17 cellular contexts compared by ENCODE assay signal in genomic region chr6:157792671-157793070, GRCh38. TPM values are rescaled to one million over a fixed set of nuclear protein-coding genes. Genes with fewer than 3 reads are reported as not detected.
DNase-seq lines count a peak whose midpoint lies in the region; FAIRE-seq and TF ChIP-seq lines count a peak whose summit lies in the region.
"Had no signal": no experiment of that assay in that cellular context is flagged by ENCODE, and none has a peak within 500 bp of the region (broad histone marks: within the 10 kb centered on the region; RNA-seq: fewer than 3 reads in every experiment).

No MANE protein-coding gene starts in this region.

- peak overlapping the region; percentile 14 for H3K4me3 Mint-ChIP-seq in astrocyte (ENCODE audit: unreplicated experiment)
- no peak overlapping the region for H3K4me3 Mint-ChIP-seq in endothelial cell (ENCODE audit: unreplicated experiment)
- H3K4me3 Mint-ChIP-seq: CD4-positive, alpha-beta memory T cell; HFFc6 had no signal

- H3K79me2 ChIP-seq in astrocyte (ENCODE audit: insufficient read depth, low read length) = no peaks in the 10 kb centered on the region

- H3K9me3 Mint-ChIP-seq in astrocyte (ENCODE audit: unreplicated experiment) (no peaks in the 10 kb centered on the region), endothelial cell (ENCODE audit: unreplicated experiment) (no peaks in the 10 kb centered on the region)
- H3K9me3 Mint-ChIP-seq: CD4-positive, alpha-beta memory T cell; HFFc6 had no signal

- no peak overlapping the region for H3K4me3 ChIP-seq in astrocyte (ENCODE audit: insufficient read depth, low read depth, low read length)
- H3K4me3 ChIP-seq in subcutaneous abdominal adipose tissue (ENCODE audit: low read depth in 1 of 5, low read length in 5 of 5) = no peak overlapping the region
- H3K4me3 ChIP-seq: HAP-1 had no signal

- H3K4me2 ChIP-seq in astrocyte (ENCODE audit: low read length) = no peak overlapping the region

- intact Hi-C loops in cardiac septum (cut with DNase I) = no loop called here

- H4K20me1 ChIP-seq in astrocyte (ENCODE audit: insufficient read depth, low read length) = no peaks in the 10 kb centered on the region

- no peak overlapping the region for H3K9ac ChIP-seq in astrocyte (ENCODE audit: low read length)
- no peak overlapping the region for H3K9ac ChIP-seq in subcutaneous abdominal adipose tissue (ENCODE audit: low read length in 5 of 5)

- H3K36me3 ChIP-seq in astrocyte (ENCODE audit: insufficient read depth, low read length) = no peaks in the 10 kb centered on the region
- no peaks in the 10 kb centered on the region for H3K36me3 ChIP-seq in subcutaneous abdominal adipose tissue (ENCODE audit: control insufficient read depth in 5 of 5, insufficient read depth in 5 of 5, low read length in 5 of 5)
- H3K36me3 ChIP-seq: HAP-1 had no signal

- H3K27ac Mint-ChIP-seq in astrocyte (ENCODE audit: unreplicated experiment) (no peak overlapping the region), endothelial cell (ENCODE audit: unreplicated experiment) (peak overlapping the region; percentile 84)
- H3K27ac Mint-ChIP-seq: CD4-positive, alpha-beta memory T cell; HFFc6 had no signal

- no peaks in the 10 kb centered on the region for H3K9me3 ChIP-seq in astrocyte (ENCODE audit: insufficient read depth, low read depth, low read length)
- H3K9me3 ChIP-seq in subcutaneous abdominal adipose tissue (ENCODE audit: control insufficient read depth in 5 of 5, low read length in 5 of 5) = peaks cover 0 to 2% (median 0%) of the 10 kb centered on the region in 5 donors
- H3K9me3 ChIP-seq: Caco-2, HAP-1 had no signal

- no peak overlapping the region for H2AFZ ChIP-seq in astrocyte (ENCODE audit: low read depth, low read length)

- no peak overlapping the region for H3K27ac ChIP-seq in astrocyte (ENCODE audit: low read depth, low read length)
- H3K27ac ChIP-seq in subcutaneous abdominal adipose tissue (ENCODE audit: low read depth, low read length) = peak overlapping the region; percentile 37

- H3K4me1 ChIP-seq in astrocyte (ENCODE audit: insufficient read depth, low read length) = no peaks in the 10 kb centered on the region
- H3K4me1 ChIP-seq in subcutaneous abdominal adipose tissue (ENCODE audit: control insufficient read depth in 5 of 5, insufficient read depth in 5 of 5, low read length in 5 of 5) = peaks cover 8 to 52% (median 37%) of the 10 kb centered on the region in 5 donors
- H3K4me1 ChIP-seq: Caco-2, HAP-1 had no signal

- H3K27me3 ChIP-seq in astrocyte (ENCODE audit: insufficient read depth, low read length) (no peaks in the 10 kb centered on the region), subcutaneous abdominal adipose tissue (ENCODE audit: control insufficient read depth in 5 of 5, insufficient read depth in 4 of 5, low read length in 5 of 5) (no peaks in the 10 kb centered on the region)

- no peak for FAIRE-seq in astrocyte (lab: Jason Lieb, UNC)
- FAIRE-seq: G401.6, GM19239, H54 had no signal

- H3K4me1 Mint-ChIP-seq in astrocyte (ENCODE audit: low read depth, unreplicated experiment) (peaks cover 9% of the 10 kb centered on the region), endothelial cell (ENCODE audit: unreplicated experiment) (peaks cover 30% of the 10 kb centered on the region)

- H3K36me3 Mint-ChIP-seq in astrocyte (ENCODE audit: low read depth, unreplicated experiment) (no peaks in the 10 kb centered on the region), endothelial cell (ENCODE audit: low read depth, unreplicated experiment) (no peaks in the 10 kb centered on the region)
- H3K36me3 Mint-ChIP-seq: CD4-positive, alpha-beta memory T cell had no signal

- no peak for TF ChIP-seq CTCF in astrocyte (IDR thresholded peaks at IDR 0.05; ENCODE audit: insufficient read depth, low read depth, low read length)
- TF ChIP-seq CTCF in endothelial cell (IDR thresholded peaks at IDR 0.05; ENCODE audit: unreplicated experiment) = no peak

- DNase-seq in astrocyte (ENCODE audit: low read depth) = no peak
- DNase-seq in endothelial cell (ENCODE audit: low spot score) = no peak
- DNase-seq in cardiac septum (ENCODE audit: low spot score) = no peak
- DNase-seq in activated effector memory CD4-positive, alpha-beta T cell treated with anti-CD3 and anti-CD28 coated beads, Interleukin-2, amount 50 U/mL, for 16 hours = no peak
- no peak for DNase-seq in COLO829 (ENCODE audit: low spot score)
- DNase-seq: C1 segment of cervical spinal cord; Caco-2; CD4-positive, alpha-beta memory T cell; DMS153; DND-41; GOT3; HFFc6 had no signal

- no peaks in the 10 kb centered on the region for H3K27me3 Mint-ChIP-seq in astrocyte (ENCODE audit: low read depth, unreplicated experiment)
- peaks cover 2% of the 10 kb centered on the region for H3K27me3 Mint-ChIP-seq in endothelial cell (ENCODE audit: unreplicated experiment)

RNA-seq across cellular contexts. Expression of gene SNX9, which starts 30.4 kb away (rescaled TPM):
- total RNA-seq in astrocyte (34.8 and 36.0 TPM in 2 replicates), endothelial cell (ENCODE audit: unreplicated experiment) (68.6 TPM), cardiac septum (34.2 TPM)
